ENCODE assay signal across 15 cellular contexts in the genomic region with DNA sequence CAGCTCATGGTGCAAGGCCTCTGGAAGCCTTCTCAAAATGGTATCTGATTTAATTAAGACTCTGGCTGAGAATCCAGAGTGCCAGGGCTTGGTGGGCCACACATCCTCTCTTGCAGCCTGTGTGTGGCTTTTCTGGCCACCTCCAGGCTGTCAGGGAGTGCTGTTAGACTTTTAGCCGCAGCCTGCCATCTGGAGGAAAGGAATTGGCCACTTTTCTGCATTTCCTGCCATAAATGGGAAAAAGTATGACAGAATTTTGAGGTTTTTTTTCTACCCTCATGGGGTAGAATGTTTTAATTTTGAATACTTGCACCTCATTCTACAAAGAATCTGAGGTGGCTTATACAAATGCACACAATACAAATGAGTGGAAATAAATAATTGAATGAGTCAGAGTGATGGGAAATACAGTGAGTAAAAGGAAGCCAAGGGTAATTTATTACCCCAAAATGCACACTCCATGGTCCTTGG.
DNase-seq lines count a peak whose midpoint lies in the region; ATAC-seq, FAIRE-seq and TF ChIP-seq lines count a peak whose summit lies in the region.
"Had no signal": no experiment of that assay in that cellular context is flagged by ENCODE, and none has a peak within 500 bp of the region (broad histone marks: within the 10 kb centered on the region; RNA-seq: fewer than 3 reads in every experiment).

No MANE protein-coding gene starts in this region.

- H3K36me3 ChIP-seq in BLaER1 treated with 17β-estradiol and CSF1 and Interleukin-3, amounts not matched to agents 10 nM and 100 nM = no peaks in the 10 kb centered on the region
- H3K36me3 ChIP-seq in endothelial cell of umbilical vein (ENCODE audit: control insufficient read depth in 2 of 2, extremely low read depth in 1 of 2, insufficient read depth in 2 of 2, low read length in 2 of 2) (no peaks in the 10 kb centered on the region), neuronal stem cell (replicated peaks in 1 of 2; ENCODE audit: control insufficient read depth in 2 of 2, insufficient read depth in 2 of 2, low read length in 2 of 2) (no peaks in the 10 kb centered on the region)
- H3K36me3 ChIP-seq: MG63 had no signal

- H3K4me2 ChIP-seq in BLaER1 treated with 17β-estradiol and CSF1 and Interleukin-3, amounts not matched to agents 10 nM and 100 nM = peak overlapping the region; percentile 6 to 53 (median 24); a peak in 14 of 22 replicates
- H3K4me2 ChIP-seq in endothelial cell of umbilical vein (ENCODE audit: insufficient read depth, low read length) = no peak overlapping the region
- no peak overlapping the region for H3K4me2 ChIP-seq in neuronal stem cell (ENCODE audit: insufficient read depth, low read length, poor library complexity, severe bottlenecking)
- H3K4me2 ChIP-seq: smooth muscle cell had no signal

- no peak overlapping the region for H3K23ac ChIP-seq in neuronal stem cell (ENCODE audit: low read depth, low read length, poor library complexity)

- no peak overlapping the region for H2BK15ac ChIP-seq in neuronal stem cell (ENCODE audit: low read length)

- no peak overlapping the region for H2BK5ac ChIP-seq in neuronal stem cell (ENCODE audit: low read length)

- H3K27ac Mint-ChIP-seq in stimulated activated effector memory CD8-positive, alpha-beta T cell treated with anti-CD3 and anti-CD28 coated beads, Interleukin-12 subunit alpha, Interleukin-12 subunit beta, amount 100 ng/mL, for 72 hours = no peak overlapping the region

- no peak overlapping the region for H2BK12ac ChIP-seq in neuronal stem cell (ENCODE audit: low read length)

- ATAC-seq in GM21723 (IDR thresholded peaks at IDR 0.05; ENCODE audit: unreplicated experiment) (no peak), HG02571 (IDR thresholded peaks at IDR 0.05; ENCODE audit: unreplicated experiment) (no peak)
- no peak for ATAC-seq in stimulated activated effector memory CD8-positive, alpha-beta T cell treated with anti-CD3 and anti-CD28 coated beads, Interleukin-12 subunit alpha, Interleukin-12 subunit beta, amount 100 ng/mL, for 72 hours
- ATAC-seq: activated CD4-positive, CD25-positive, alpha-beta regulatory T cell treated with anti-CD3 and anti-CD28 coated beads, Interleukin-2, amount 50 U/mL, for 24 hours had no signal

- no peaks in the 10 kb centered on the region for H3K79me1 ChIP-seq in neuronal stem cell (ENCODE audit: low read depth, low read length)

- H3K14ac ChIP-seq in neuronal stem cell (ENCODE audit: low read length) = no peak overlapping the region

- 0 out of 22 replicates have a peak overlapping the region, but pooled peaks of 1 of the 11 experiments have one; percentile 14 for H3K27ac ChIP-seq in BLaER1 treated with 17β-estradiol and CSF1 and Interleukin-3, amounts not matched to agents 10 nM and 100 nM
- H3K27ac ChIP-seq in endothelial cell of umbilical vein (ENCODE audit: insufficient read depth, low read depth, low read length) (no peak overlapping the region), neuronal stem cell (replicated peaks; ENCODE audit: low read length) (no peak overlapping the region)
- H3K27ac ChIP-seq: testis had no signal

- no peak overlapping the region for H2BK120ac ChIP-seq in neuronal stem cell (ENCODE audit: low read depth, low read length)

- H3K79me2 ChIP-seq in endothelial cell of umbilical vein (ENCODE audit: control insufficient read depth, insufficient read depth, low read length) = no peaks in the 10 kb centered on the region

- intact Hi-C loops in endothelial cell of umbilical vein (cut with micrococcal nuclease) = no loop called here

- H4K8ac ChIP-seq in neuronal stem cell (ENCODE audit: low read depth, low read length) = no peak overlapping the region

- no peak overlapping the region for H3K4me3 Mint-ChIP-seq in stimulated activated effector memory CD8-positive, alpha-beta T cell treated with anti-CD3 and anti-CD28 coated beads, Interleukin-12 subunit alpha, Interleukin-12 subunit beta, amount 100 ng/mL, for 72 hours
- H3K4me3 Mint-ChIP-seq: neural crest cell had no signal

- H3K9ac ChIP-seq in BLaER1 treated with 17β-estradiol and CSF1 and Interleukin-3, amounts not matched to agents 10 nM and 100 nM = no peak overlapping the region
- H3K9ac ChIP-seq in endothelial cell of umbilical vein (replicated peaks; ENCODE audit: extremely low read depth, insufficient read depth, low read length) (no peak overlapping the region), neuronal stem cell (ENCODE audit: low read depth, low read length, poor library complexity) (no peak overlapping the region)

- TF ChIP-seq POLR2A in endothelial cell of umbilical vein (IDR thresholded peaks at IDR 0.05; ENCODE audit: low read depth, low read length) = no peak

- H3K4me1 Mint-ChIP-seq in stimulated activated effector memory CD8-positive, alpha-beta T cell treated with anti-CD3 and anti-CD28 coated beads, Interleukin-12 subunit alpha, Interleukin-12 subunit beta, amount 100 ng/mL, for 72 hours = no peaks in the 10 kb centered on the region
- H3K4me1 Mint-ChIP-seq: neural crest cell had no signal

- no TSS peak for BruUV-seq in endothelial cell of umbilical vein (replicated peaks; lab: Mats Ljungman, UMichigan)

- no peaks in the 10 kb centered on the region for H3K9me3 Mint-ChIP-seq in stimulated activated effector memory CD8-positive, alpha-beta T cell treated with anti-CD3 and anti-CD28 coated beads, Interleukin-12 subunit alpha, Interleukin-12 subunit beta, amount 100 ng/mL, for 72 hours

- H4K91ac ChIP-seq in neuronal stem cell (ENCODE audit: low read depth, low read length, poor library complexity) = no peak overlapping the region

- no peaks in the 10 kb centered on the region for H3K9me1 ChIP-seq in endothelial cell of umbilical vein (replicated peaks; ENCODE audit: control insufficient read depth, extremely low read depth, insufficient read depth, low read length)

- WGBS in neuronal stem cell (ENCODE audit: extremely low coverage in 2 of 2, insufficient read length in 2 of 2, insufficient replicate concordance in 1 of 2), 2 donors = no CpG with 5 or more reads among the region's 1 CpG

- H3K9me3 ChIP-seq in BLaER1 treated with 17β-estradiol and CSF1 and Interleukin-3, amounts not matched to agents 10 nM and 100 nM (replicated peaks in 1 of 11) = no peaks in the 10 kb centered on the region
- H3K9me3 ChIP-seq in endothelial cell of umbilical vein (replicated peaks; ENCODE audit: control insufficient read depth, insufficient read depth, low read length) = no peaks in the 10 kb centered on the region
- peaks cover 0 to 2% of the 10 kb centered on the region in 2 donors for H3K9me3 ChIP-seq in neuronal stem cell (replicated peaks in 1 of 2; ENCODE audit: control insufficient read depth in 2 of 2, insufficient read depth in 1 of 2, low read depth in 1 of 2, low read length in 2 of 2)
- H3K9me3 ChIP-seq: testis had no signal

- POLR2A ChIA-PET in endothelial cell of umbilical vein (lab: Charles Lee) = no interaction called here

- 0 out of 2 replicates have a peak, but pooled peaks have one; percentile 12 for TF ChIP-seq CTCF in LNCaP clone FGC (IDR thresholded peaks at IDR 0.05; ENCODE audit: control insufficient read depth, extremely low read depth, insufficient read depth)
- TF ChIP-seq CTCF in endothelial cell of umbilical vein (IDR thresholded peaks at IDR 0.05; ENCODE audit: extremely low read depth in 1 of 2, insufficient read depth in 1 of 2, low read depth in 1 of 2, low read length in 2 of 2) = no peak

- H2AFZ ChIP-seq in endothelial cell of umbilical vein (ENCODE audit: low read depth, low read length) (no peak overlapping the region), neuronal stem cell (ENCODE audit: low read length) (no peak overlapping the region)

- H2AK5ac ChIP-seq in neuronal stem cell (ENCODE audit: low read depth, low read length) = peak overlapping the region; percentile 83

- CTCF ChIA-PET in endothelial cell of umbilical vein (lab: Charles Lee) = no interaction called here

- DNase-seq in LNCaP clone FGC (ENCODE audit: low read depth) (no peak), endothelial cell of umbilical vein (ENCODE audit: low read depth, low spot score) (no peak), neuronal stem cell (ENCODE audit: low spot score) (no peak), NCI-H2196 treated with DMSO at 0.1 percent for 48 hours (lab: John Stamatoyannopoulos, UW; ENCODE audit: unreplicated experiment) (no peak)
- DNase-seq in stimulated activated effector memory CD8-positive, alpha-beta T cell treated with anti-CD3 and anti-CD28 coated beads, Interleukin-12 subunit alpha, Interleukin-12 subunit beta, amount 100 ng/mL, for 72 hours (ENCODE audit: low spot score in 2 of 2) = no peak
- DNase-seq: MG63, NCI-H2171, testis had no signal

- FAIRE-seq in endothelial cell of umbilical vein (lab: Jason Lieb, UNC) = no peak
- FAIRE-seq: D721Med had no signal

- no peaks in the 10 kb centered on the region for H4K20me1 ChIP-seq in BLaER1 treated with 17β-estradiol and CSF1 and Interleukin-3, amounts not matched to agents 10 nM and 100 nM
- H4K20me1 ChIP-seq in endothelial cell of umbilical vein (replicated peaks; ENCODE audit: control insufficient read depth, extremely low read depth, insufficient read depth, low read length) = no peaks in the 10 kb centered on the region

- H3K36me3 Mint-ChIP-seq in stimulated activated effector memory CD8-positive, alpha-beta T cell treated with anti-CD3 and anti-CD28 coated beads, Interleukin-12 subunit alpha, Interleukin-12 subunit beta, amount 100 ng/mL, for 72 hours = no peaks in the 10 kb centered on the region

- H3K4me1 ChIP-seq in BLaER1 treated with 17β-estradiol and CSF1 and Interleukin-3, amounts not matched to agents 10 nM and 100 nM = peaks cover 0 to 24% (median 13%) of the 10 kb centered on the region in 10 experiments; a peak in 17 of 20 replicates
- no peaks in the 10 kb centered on the region for H3K4me1 ChIP-seq in endothelial cell of umbilical vein (ENCODE audit: control insufficient read depth, extremely low read depth, insufficient read depth, low read length)
- no peaks in the 10 kb centered on the region for H3K4me1 ChIP-seq in neuronal stem cell (ENCODE audit: control insufficient read depth in 2 of 2, insufficient read depth in 1 of 2, low read depth in 1 of 2, low read length in 2 of 2)
- H3K4me1 ChIP-seq: testis had no signal

- no peak overlapping the region for H3K4ac ChIP-seq in neuronal stem cell (ENCODE audit: low read length)

- no peak overlapping the region for H3K4me3 ChIP-seq in BLaER1 treated with 17β-estradiol and CSF1 and Interleukin-3, amounts not matched to agents 10 nM and 100 nM
- no peak overlapping the region for H3K4me3 ChIP-seq in LNCaP clone FGC (ENCODE audit: low read depth, low read length)
- no peak overlapping the region for H3K4me3 ChIP-seq in endothelial cell of umbilical vein (replicated peaks in 1 of 3; ENCODE audit: insufficient read depth in 1 of 3, low read depth in 1 of 3, low read length in 3 of 3)
- H3K4me3 ChIP-seq in neuronal stem cell (ENCODE audit: low read length in 2 of 2) = no peak overlapping the region
- H3K4me3 ChIP-seq: MG63, smooth muscle cell, testis had no signal

- peak overlapping the region; percentile 80 for H3K18ac ChIP-seq in neuronal stem cell (ENCODE audit: low read length)

- dilution Hi-C loops in endothelial cell of umbilical vein (cut with MboI; ENCODE audit: extremely low pct_ligation_motif_present, low sequenced_read_pairs) = no loop called here

- no peaks in the 10 kb centered on the region for H3K27me3 ChIP-seq in BLaER1 treated with 17β-estradiol and CSF1 and Interleukin-3, amounts not matched to agents 10 nM and 100 nM
- no peaks in the 10 kb centered on the region for H3K27me3 ChIP-seq in endothelial cell of umbilical vein (ENCODE audit: control insufficient read depth in 2 of 2, insufficient read depth in 2 of 2, low read length in 2 of 2)
- H3K27me3 ChIP-seq in neuronal stem cell (ENCODE audit: control insufficient read depth in 3 of 3, insufficient read depth in 3 of 3, low read depth in 1 of 3, low read length in 3 of 3) = no peaks in the 10 kb centered on the region
- H3K27me3 ChIP-seq: MG63, testis had no signal

Comparison
In these comparisons a context has a peak if more than half of its experiments do, and no peak if none do; other contexts are left out.
1. H3K4me2 ChIP-seq: peak in BLaER1 treated with 17β-estradiol and CSF1 and Interleukin-3, amounts not matched to agents 10 nM and 100 nM (11 of 11); none in endothelial cell of umbilical vein (single experiment) and neuronal stem cell (single experiment).